Comparison of ENCODE assay signal across 12 cellular contexts in genomic region chr4:109967798-109968520, GRCh38. TPM values are rescaled to one million over a fixed set of nuclear protein-coding genes. Genes with fewer than 3 reads are reported as not detected.
DNase-seq lines count a peak whose midpoint lies in the region; ATAC-seq and TF ChIP-seq lines count a peak whose summit lies in the region.
"Had no signal": no experiment of that assay in that cellular context is flagged by ENCODE, and none has a peak within 500 bp of the region (broad histone marks: within the 10 kb centered on the region; RNA-seq: fewer than 3 reads in every experiment).

No MANE protein-coding gene starts in this region.

- no peaks in the 10 kb centered on the region for H3K9me3 Mint-ChIP-seq in activated T-helper 17 cell treated with anti-CD3 and anti-CD28 coated beads, Interleukin-2, amount 50 U/mL, for 72 hours
- no peaks in the 10 kb centered on the region for H3K9me3 Mint-ChIP-seq in naive B cell

- no peaks in the 10 kb centered on the region for H3K36me3 Mint-ChIP-seq in activated T-helper 17 cell treated with anti-CD3 and anti-CD28 coated beads, Interleukin-2, amount 50 U/mL, for 72 hours (ENCODE audit: low read depth)
- H3K36me3 Mint-ChIP-seq in naive B cell, result no peaks in the 10 kb centered on the region

- H3K4me3 Mint-ChIP-seq in activated T-helper 17 cell treated with anti-CD3 and anti-CD28 coated beads, Interleukin-2, amount 50 U/mL, for 72 hours, result no peak overlapping the region
- no peak overlapping the region for H3K4me3 Mint-ChIP-seq in naive B cell

- DNase-seq in naive B cell, result peak; percentile 12
- no peak for DNase-seq in HuH-7 (ENCODE audit: low spot score)
- DNase-seq in sigmoid colon, result no peak
- DNase-seq in upper lobe of right lung, result no peak
- DNase-seq in activated gamma-delta T cell treated with Interleukin-2 at 50 U/mL for 16 hours, result no peak
- DNase-seq: HCEC 1CT; MM.1S; SJCRH30; stimulated activated CD4-positive, alpha-beta T cell treated with anti-CD3 and anti-CD28 coated beads, Interleukin-4, amount 100 ng/mL, for 1 hour had no signal

- intact Hi-C loops in sigmoid colon (cut with DNase I), result no loop called here
- intact Hi-C loops in upper lobe of right lung (cut with DNase I), result no loop called here

- H3K9me3 ChIP-seq in sigmoid colon (no peaks in the 10 kb centered on the region), upper lobe of right lung (no peaks in the 10 kb centered on the region)
- H3K9me3 ChIP-seq: SJCRH30 had no signal

- no peak overlapping the region for H3K27ac Mint-ChIP-seq in activated T-helper 17 cell treated with anti-CD3 and anti-CD28 coated beads, Interleukin-2, amount 50 U/mL, for 72 hours
- H3K27ac Mint-ChIP-seq in naive B cell, result no peak overlapping the region

- no peak overlapping the region for H3K4me3 ChIP-seq in sigmoid colon
- H3K4me3 ChIP-seq in upper lobe of right lung, result no peak overlapping the region
- H3K4me3 ChIP-seq: SJCRH30 had no signal

- H3K27me3 ChIP-seq in sigmoid colon, result no peaks in the 10 kb centered on the region
- no peaks in the 10 kb centered on the region for H3K27me3 ChIP-seq in upper lobe of right lung
- H3K27me3 ChIP-seq: SJCRH30 had no signal

- H3K27me3 Mint-ChIP-seq in activated T-helper 17 cell treated with anti-CD3 and anti-CD28 coated beads, Interleukin-2, amount 50 U/mL, for 72 hours, result peaks cover 17% of the 10 kb centered on the region
- peaks cover 0 to 8% (median 5%) of the 10 kb centered on the region in 3 donors for H3K27me3 Mint-ChIP-seq in naive B cell

- H3K4me1 ChIP-seq in sigmoid colon (no peaks in the 10 kb centered on the region), upper lobe of right lung (no peaks in the 10 kb centered on the region)
- H3K4me1 ChIP-seq: SJCRH30 had no signal

- H3K36me3 ChIP-seq in sigmoid colon (no peaks in the 10 kb centered on the region), upper lobe of right lung (no peaks in the 10 kb centered on the region)
- H3K36me3 ChIP-seq: SJCRH30 had no signal

- no peak overlapping the region for H3K27ac ChIP-seq in sigmoid colon
- H3K27ac ChIP-seq in upper lobe of right lung, result no peak overlapping the region
- H3K27ac ChIP-seq: SJCRH30 had no signal

- no peak for TF ChIP-seq CTCF in sigmoid colon (IDR thresholded peaks at IDR 0.05)
- TF ChIP-seq CTCF in upper lobe of right lung (IDR thresholded peaks at IDR 0.05), result no peak

- 55 to 62% methylated on average over 5 of the region's 5 CpGs for WGBS in sigmoid colon, 2 donors

- H3K4me1 Mint-ChIP-seq in activated T-helper 17 cell treated with anti-CD3 and anti-CD28 coated beads, Interleukin-2, amount 50 U/mL, for 72 hours, result no peaks in the 10 kb centered on the region
- H3K4me1 Mint-ChIP-seq in naive B cell, result peaks cover 12 to 14% (median 13%) of the 10 kb centered on the region in 3 donors

- no peak for TF ChIP-seq POLR2A in sigmoid colon (IDR thresholded peaks at IDR 0.05)

- ATAC-seq in GM19395 (IDR thresholded peaks at IDR 0.05; ENCODE audit: unreplicated experiment) (peak; percentile 49), HG03378 (IDR thresholded peaks at IDR 0.05; ENCODE audit: unreplicated experiment) (peak; percentile 62), naive B cell (ENCODE audit: low read depth in 2 of 2) (peak; percentile 65 to 68), upper lobe of right lung (no peak)
- peak; percentile 86 for ATAC-seq in activated T-helper 17 cell treated with anti-CD3 and anti-CD28 coated beads, Interleukin-2, amount 50 U/mL, for 72 hours (replicated peaks)

- TF ChIP-seq EP300 in sigmoid colon (IDR thresholded peaks at IDR 0.05), result no peak

RNA-seq across cellular contexts. Expression of gene EGF, which starts 55.3 kb away (rescaled TPM):
- total RNA-seq in activated T-helper 17 cell treated with anti-CD3 and anti-CD28 coated beads, Interleukin-2, amount 50 U/mL, for 72 hours, result not detected
- polyA plus RNA-seq in naive B cell (ENCODE audit: low read depth in 6 of 6) (under 1 TPM in 3 of 6 donors, not detected in 3; 0.36 to 0.94 (median 0.44) TPM), sigmoid colon (under 1 TPM in 2 of 3 donors, not detected in 1; 0.46 to 0.64 TPM)
- total RNA-seq in sigmoid colon (1 to 10 TPM in 1 of 4 donors, under 1 TPM in 3; 0.68 to 1.3 (median 0.77) TPM), upper lobe of right lung (2.4 TPM)
